ENCODE assay signal across 8 cellular contexts in genomic region chr2:190533968-190534309, GRCh38. TPM values are rescaled to one million over a fixed set of nuclear protein-coding genes. Genes with fewer than 3 reads are reported as not detected.
A peak's percentile ranks its signal among the peaks of the same experiment; 100 is the strongest.
DNase-seq lines count a peak whose midpoint lies in the region; ATAC-seq and TF ChIP-seq lines count a peak whose summit lies in the region.

No MANE protein-coding gene starts in this region.

- ATAC-seq in GM18867 (IDR thresholded peaks at IDR 0.05; ENCODE audit: unreplicated experiment): peak; percentile 29
- peak; percentile 18 for ATAC-seq in HG03045 (IDR thresholded peaks at IDR 0.05; ENCODE audit: unreplicated experiment)
- no peak for ATAC-seq in thoracic aorta (ENCODE audit: insufficient number of reproducible peaks, low FRiP score, low read depth)

- intact Hi-C loops in colonic mucosa (cut with DNase I): no loop called here

- no peaks in the 10 kb centered on the region for H3K36me3 ChIP-seq in colonic mucosa
- no peaks in the 10 kb centered on the region for H3K36me3 ChIP-seq in muscle layer of colon (ENCODE audit: insufficient read depth, low read length)
- no peaks in the 10 kb centered on the region for H3K36me3 ChIP-seq in thoracic aorta

- H3K27ac ChIP-seq in VCaP (peak overlapping the region; percentile 84), colonic mucosa (peak overlapping the region; percentile 93), muscle layer of colon (ENCODE audit: low read depth, low read length) (peak overlapping the region; percentile 87), thoracic aorta (peak overlapping the region; percentile 89 to 97)

- H3K4me3 ChIP-seq in colonic mucosa: peak overlapping the region; percentile 76
- peak overlapping the region; percentile 91 to 94 for H3K4me3 ChIP-seq in muscle layer of colon (ENCODE audit: low read depth in 1 of 2, low read length in 2 of 2)
- peak overlapping the region; percentile 76 for H3K4me3 ChIP-seq in thoracic aorta

- no peaks in the 10 kb centered on the region for H3K27me3 ChIP-seq in colonic mucosa
- no peaks in the 10 kb centered on the region for H3K27me3 ChIP-seq in muscle layer of colon (ENCODE audit: control insufficient read depth in 1 of 2, insufficient read depth in 2 of 2, low read length in 2 of 2)
- no peaks in the 10 kb centered on the region for H3K27me3 ChIP-seq in thoracic aorta (replicated peaks; ENCODE audit: insufficient read depth)

- TF ChIP-seq CTCF in VCaP (conservative IDR thresholded peaks at IDR 0.05) (no peak), colonic mucosa (IDR thresholded peaks at IDR 0.05) (no peak), thoracic aorta (IDR thresholded peaks at IDR 0.05) (no peak)

- H3K4me1 ChIP-seq in colonic mucosa (no peaks in the 10 kb centered on the region), muscle layer of colon (ENCODE audit: insufficient read depth, low read length) (peaks cover 11% of the 10 kb centered on the region), thoracic aorta (ENCODE audit: control insufficient read depth in 1 of 2, low read depth in 2 of 2) (peaks cover 10 to 34% of the 10 kb centered on the region in 2 donors)

- H3K9ac ChIP-seq in colonic mucosa (ENCODE audit: low read depth in 2 of 2, low read length in 2 of 2) (peak overlapping the region; percentile 71 to 95), muscle layer of colon (ENCODE audit: low read length) (peak overlapping the region; percentile 100)

- DNase-seq in colonic mucosa (peak; percentile 53), thoracic aorta (ENCODE audit: low spot score) (no peak), NCI-H446 treated with DMSO at 0.1 percent for 48 hours (lab: John Stamatoyannopoulos, UW) (no peak), COLO829 (ENCODE audit: low spot score) (no peak)

- H3K9me3 ChIP-seq in colonic mucosa (no peaks in the 10 kb centered on the region), muscle layer of colon (ENCODE audit: low read length) (no peaks in the 10 kb centered on the region), thoracic aorta (peaks cover 2% of the 10 kb centered on the region)

RNA-seq across cellular contexts. Expression of gene NEMP2, which starts 0.6 kb away (rescaled TPM):
- 1 to 10 TPM; 3.6 to 5.1 TPM for total RNA-seq in colonic mucosa
- 1 to 10 TPM; 3.2 to 3.6 TPM for total RNA-seq in thoracic aorta
